In the genomic region with DNA sequence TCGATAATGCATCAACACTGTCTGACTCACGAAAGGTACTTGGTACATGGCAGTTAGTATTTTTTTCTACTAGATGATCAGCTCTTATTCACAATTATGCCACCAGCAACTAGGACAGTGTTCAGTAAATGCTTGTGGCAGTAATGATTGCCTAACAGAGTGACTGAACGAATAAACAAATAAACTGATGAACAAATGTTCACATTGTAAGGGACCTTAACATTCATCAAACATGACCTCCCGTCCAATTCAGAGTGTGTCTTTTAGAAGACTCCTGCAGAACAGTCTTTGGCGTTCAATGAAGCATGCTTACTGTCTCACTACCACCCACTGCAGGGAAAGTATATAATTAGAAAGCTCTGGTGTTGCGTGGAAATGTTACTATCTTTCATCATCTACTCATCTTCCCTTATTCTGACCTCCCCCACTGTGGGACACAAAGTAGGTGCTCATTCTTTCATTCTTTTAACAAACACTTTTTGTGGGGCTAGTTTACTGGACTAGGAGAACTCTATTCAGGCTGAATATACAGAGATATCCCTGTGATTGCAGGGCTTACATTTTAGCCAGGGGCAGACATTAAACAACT, we compare ENCODE assay signal across 22 cellular contexts.
"Had no signal": no experiment of that assay in that cellular context is flagged by ENCODE, and none has a peak within 500 bp of the region (broad histone marks: within the 10 kb centered on the region; RNA-seq: fewer than 3 reads in every experiment).

No MANE protein-coding gene starts in this region.

- H3K9me3 ChIP-seq: Peyer's patch had no signal

- H3K27ac ChIP-seq: brain microvascular endothelial cell, cardiac muscle cell, KMS-11, Peyer's patch, RWPE1 had no signal

- H3K4me1 ChIP-seq: Peyer's patch had no signal

- DNase-seq: activated CD4-positive, alpha-beta memory T cell treated with anti-CD3 and anti-CD28 coated beads for 36 hours; activated CD4-positive, alpha-beta T cell treated with anti-CD3 and anti-CD28 coated beads, Interleukin-2, amount 10 ng/mL, durations not matched to agents 7 days and 5 days; activated CD4-positive, CD25-positive, alpha-beta regulatory T cell; activated CD8-positive, alpha-beta memory T cell treated with anti-CD3 and anti-CD28 coated beads for 24 hours; activated gamma-delta T cell treated with Interleukin-2 at 50 U/mL for 16 hours; activated naive CD4-positive, alpha-beta T cell treated with anti-CD3 and anti-CD28 coated beads, Interleukin-2, amount 10 ng/mL, durations not matched to agents 7 days and 5 days; activated naive CD8-positive, alpha-beta T cell treated with anti-CD3 and anti-CD28 coated beads for 36 hours; activated T-cell treated with anti-CD3 and anti-CD28 coated beads, Interleukin-2, amount 50 U/mL, for 4 hours; brain microvascular endothelial cell; MM.1S; NCI-H1105; NCI-H1436 treated with DMSO at 0.1 percent for 48 hours; NCI-H446; NCI-H524; NCI-H82; NK-92 treated with Interleukin-12 subunit alpha and Interleukin-12 subunit beta, amount 100 ng/mL, for 24 hours; Peyer's patch; Right ventricle myocardium superior; T-helper 9 cell had no signal

- ATAC-seq: activated T-cell treated with anti-CD3 and anti-CD28 coated beads, Interleukin-2, amount 50 U/mL, for 4 hours had no signal

- H3K4me3 ChIP-seq: cardiac muscle cell, Peyer's patch had no signal

- H3K9ac ChIP-seq: KMS-11 had no signal

- H3K27me3 ChIP-seq: brain microvascular endothelial cell, cardiac muscle cell, Peyer's patch had no signal

- H3K36me3 ChIP-seq: brain microvascular endothelial cell, cardiac muscle cell, Peyer's patch had no signal
